8 cellular contexts compared by ENCODE assay signal in the genomic region with DNA sequence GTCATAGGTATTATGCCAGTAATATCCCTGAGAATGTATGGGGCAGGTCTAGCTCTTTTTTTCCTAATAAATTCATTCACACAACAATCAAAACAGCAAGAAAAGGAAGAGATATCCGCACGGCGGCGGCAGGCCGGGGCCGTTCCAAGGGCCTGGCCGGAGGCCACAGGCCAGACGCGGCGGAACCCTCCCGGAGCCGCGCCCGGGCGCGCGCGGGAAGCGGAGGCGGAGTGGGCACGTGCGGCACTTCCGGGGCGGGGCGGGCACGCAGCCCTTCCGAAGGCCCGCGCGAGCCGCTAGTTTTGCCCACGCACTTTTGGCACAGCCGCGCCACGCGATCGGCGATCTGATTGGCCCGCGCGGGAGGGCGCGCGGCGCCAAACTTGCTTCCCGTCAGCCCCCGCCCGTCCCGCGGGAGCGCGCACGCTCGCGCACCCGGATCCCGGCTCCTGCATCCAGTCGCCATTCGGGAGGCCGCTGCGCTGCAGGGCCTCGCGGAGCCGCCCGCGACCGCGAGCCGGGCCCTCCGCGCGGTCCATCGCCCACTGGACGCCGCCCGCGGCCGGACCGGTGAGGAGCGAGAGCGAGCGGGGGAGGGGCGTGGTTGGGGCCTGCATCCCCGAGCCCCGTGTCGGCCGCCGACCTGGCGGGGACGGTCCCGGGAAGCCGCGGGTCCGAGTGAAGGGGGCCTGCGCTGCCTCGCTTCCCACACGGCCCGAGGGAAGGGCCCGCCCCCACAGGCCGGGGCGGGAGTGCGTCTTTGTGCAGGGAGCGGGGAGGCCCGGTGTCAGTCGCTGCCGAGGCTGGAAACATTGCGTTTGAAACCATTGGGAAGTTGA. TPM values are rescaled to one million over a fixed set of nuclear protein-coding genes. Genes with fewer than 3 reads are reported as not detected.
DNase-seq lines count a peak whose midpoint lies in the region; ATAC-seq and TF ChIP-seq lines count a peak whose summit lies in the region.

A gene with protein sequence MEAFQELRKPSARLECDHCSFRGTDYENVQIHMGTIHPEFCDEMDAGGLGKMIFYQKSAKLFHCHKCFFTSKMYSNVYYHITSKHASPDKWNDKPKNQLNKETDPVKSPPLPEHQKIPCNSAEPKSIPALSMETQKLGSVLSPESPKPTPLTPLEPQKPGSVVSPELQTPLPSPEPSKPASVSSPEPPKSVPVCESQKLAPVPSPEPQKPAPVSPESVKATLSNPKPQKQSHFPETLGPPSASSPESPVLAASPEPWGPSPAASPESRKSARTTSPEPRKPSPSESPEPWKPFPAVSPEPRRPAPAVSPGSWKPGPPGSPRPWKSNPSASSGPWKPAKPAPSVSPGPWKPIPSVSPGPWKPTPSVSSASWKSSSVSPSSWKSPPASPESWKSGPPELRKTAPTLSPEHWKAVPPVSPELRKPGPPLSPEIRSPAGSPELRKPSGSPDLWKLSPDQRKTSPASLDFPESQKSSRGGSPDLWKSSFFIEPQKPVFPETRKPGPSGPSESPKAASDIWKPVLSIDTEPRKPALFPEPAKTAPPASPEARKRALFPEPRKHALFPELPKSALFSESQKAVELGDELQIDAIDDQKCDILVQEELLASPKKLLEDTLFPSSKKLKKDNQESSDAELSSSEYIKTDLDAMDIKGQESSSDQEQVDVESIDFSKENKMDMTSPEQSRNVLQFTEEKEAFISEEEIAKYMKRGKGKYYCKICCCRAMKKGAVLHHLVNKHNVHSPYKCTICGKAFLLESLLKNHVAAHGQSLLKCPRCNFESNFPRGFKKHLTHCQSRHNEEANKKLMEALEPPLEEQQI (plus strand): TSS at position 430 of the 839 bp plus-strand sequence. CDS start 9,340 bp downstream, outside the sequence.

- CTCF ChIA-PET in SK-N-SH (lab: Yijun Ruan, JAX): interaction anchor here (1.1 kb wide), 1 partner anchor 24 kb away, joined by 3 read pairs; no protein-coding TSS in a partner anchor

- H3K79me2 ChIP-seq in SK-N-SH (ENCODE audit: insufficient read depth): peaks cover 47% of the 10 kb centered on the region

- no peak for TF ChIP-seq RAD21 in SK-N-SH (IDR thresholded peaks at IDR 0.05; ENCODE audit: low read length)

- 0% methylated on average over 12 of the region's 107 CpGs for WGBS in SK-N-SH (ENCODE audit: low lambda C conversion rate)

- no peaks in the 10 kb centered on the region for H3K9me3 ChIP-seq in SK-N-SH

- H3K4me3 ChIP-seq in GM08714 (ENCODE audit: low read length): peak within 1 kb of the TSS; percentile 88
- peak within 1 kb of the TSS; percentile 87 for H3K4me3 ChIP-seq in NB4 (ENCODE audit: low read depth, low read length)
- peak within 1 kb of the TSS; percentile 74 to 85 for H3K4me3 ChIP-seq in SK-N-SH (ENCODE audit: low read depth in 2 of 2, low read length in 1 of 2)

- peaks cover 41% of the 10 kb centered on the region for H4K20me1 ChIP-seq in SK-N-SH (ENCODE audit: insufficient read depth)

- H3K27ac ChIP-seq in SK-N-SH (ENCODE audit: low read depth in 2 of 2, low read length in 1 of 2) (peak within 1 kb of the TSS; percentile 86 to 90), substantia nigra (ENCODE audit: low read depth, low read length, poor library complexity, severe bottlenecking) (peak within 1 kb of the TSS; percentile 86)

- TF ChIP-seq CTCF in NB4 (IDR thresholded peaks at IDR 0.05; ENCODE audit: low read depth, low read length) (no peak), SK-N-SH (IDR thresholded peaks at IDR 0.05) (no peak)

- H3K4me1 ChIP-seq in SK-N-SH (ENCODE audit: control insufficient read depth in 1 of 2, insufficient read depth in 2 of 2, low read depth in 1 of 2, low read length in 1 of 2): peaks cover 16 to 26% of the 10 kb centered on the region in 2 experiments; a peak in 3 of 4 replicates

- TF ChIP-seq POLR2A in NB4 (IDR thresholded peaks at IDR 0.05; ENCODE audit: extremely low read depth, insufficient read length): peak; percentile 95

- peak; percentile 99 for DNase-seq in NB4 (ENCODE audit: low read depth)
- DNase-seq in SK-N-SH: peak; percentile 99
- DNase-seq in activated naive CD4-positive, alpha-beta T cell treated with anti-CD3 and anti-CD28 coated beads, Interleukin-2, amount 50 U/mL, for 16 hours: peak; percentile 94
- peak; percentile 92 for DNase-seq in germinal center (ENCODE audit: low spot score)
- peak; percentile 75 for DNase-seq in non-pigmented ciliary epithelial cell (ENCODE audit: low read depth)
- peak; percentile 57 to 98 (median 89) for DNase-seq in substantia nigra (lab: John Stamatoyannopoulos, UW)

- H3F3A ChIP-seq in SK-N-SH (replicated peaks; ENCODE audit: insufficient read depth): peaks cover 31% of the 10 kb centered on the region

- peak within 1 kb of the TSS; percentile 95 for H3K4me2 ChIP-seq in SK-N-SH

- peak within 1 kb of the TSS; percentile 92 for H3K9ac ChIP-seq in SK-N-SH

- no peak for TF ChIP-seq EP300 in SK-N-SH (IDR thresholded peaks at IDR 0.05; ENCODE audit: borderline replicate concordance in 1 of 2, low read depth in 1 of 2, low read length in 1 of 2)

- H2AFZ ChIP-seq in SK-N-SH (ENCODE audit: low read depth): peak within 1 kb of the TSS; percentile 69

- POLR2A ChIA-PET in SK-N-SH (lab: Yijun Ruan, JAX): no interaction called here

- peak; percentile 88 for ATAC-seq in HG02571 (IDR thresholded peaks at IDR 0.05; ENCODE audit: unreplicated experiment)

- peaks cover 0 to 8% of the 10 kb centered on the region in 2 experiments for H3K36me3 ChIP-seq in SK-N-SH (replicated peaks in 1 of 2; ENCODE audit: control insufficient read depth in 1 of 2, insufficient read depth in 2 of 2, low read length in 1 of 2)

- H3K9me2 ChIP-seq in SK-N-SH: no peaks in the 10 kb centered on the region

- H3K27me3 ChIP-seq in SK-N-SH (ENCODE audit: insufficient read depth): no peaks in the 10 kb centered on the region

TF ChIP-seq in SK-N-SH, 30 proteins besides CTCF, POLR2A, EP300 and RAD21 (continues in another document):
- TF ChIP-seq JUND (IDR thresholded peaks at IDR 0.05) (no peak), GABPA (IDR thresholded peaks at IDR 0.05; ENCODE audit: low read depth) (peak; percentile 68), YY1 (IDR thresholded peaks at IDR 0.05; ENCODE audit: low read depth) (0 out of 2 replicates have a peak, but pooled peaks have one; percentile 41), SIN3A (IDR thresholded peaks at IDR 0.05; ENCODE audit: borderline replicate concordance, low read depth, low read length) (peak; percentile 91; the same call in 1 of the 2 replicates), FOXJ3 (CRISPR knock-in tag; IDR thresholded peaks at IDR 0.05) (no peak), FOXM1 (IDR thresholded peaks at IDR 0.05; ENCODE audit: low read depth) (peak; percentile 67; the same call in 1 of the 2 replicates), TAF1 (IDR thresholded peaks at IDR 0.05; ENCODE audit: borderline replicate concordance, low read depth, low read length) (peak; percentile 92), FOSL2 (IDR thresholded peaks at IDR 0.05; ENCODE audit: borderline replicate concordance, low read depth) (peak; percentile 4; the same call in 1 of the 2 replicates)
- TF ChIP-seq, protein P1, sequence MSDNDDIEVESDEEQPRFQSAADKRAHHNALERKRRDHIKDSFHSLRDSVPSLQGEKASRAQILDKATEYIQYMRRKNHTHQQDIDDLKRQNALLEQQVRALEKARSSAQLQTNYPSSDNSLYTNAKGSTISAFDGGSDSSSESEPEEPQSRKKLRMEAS (IDR thresholded peaks at IDR 0.05; ENCODE audit: low read depth): peak; percentile 82; the same call in 1 of the 2 replicates
- TF ChIP-seq, protein P2, sequence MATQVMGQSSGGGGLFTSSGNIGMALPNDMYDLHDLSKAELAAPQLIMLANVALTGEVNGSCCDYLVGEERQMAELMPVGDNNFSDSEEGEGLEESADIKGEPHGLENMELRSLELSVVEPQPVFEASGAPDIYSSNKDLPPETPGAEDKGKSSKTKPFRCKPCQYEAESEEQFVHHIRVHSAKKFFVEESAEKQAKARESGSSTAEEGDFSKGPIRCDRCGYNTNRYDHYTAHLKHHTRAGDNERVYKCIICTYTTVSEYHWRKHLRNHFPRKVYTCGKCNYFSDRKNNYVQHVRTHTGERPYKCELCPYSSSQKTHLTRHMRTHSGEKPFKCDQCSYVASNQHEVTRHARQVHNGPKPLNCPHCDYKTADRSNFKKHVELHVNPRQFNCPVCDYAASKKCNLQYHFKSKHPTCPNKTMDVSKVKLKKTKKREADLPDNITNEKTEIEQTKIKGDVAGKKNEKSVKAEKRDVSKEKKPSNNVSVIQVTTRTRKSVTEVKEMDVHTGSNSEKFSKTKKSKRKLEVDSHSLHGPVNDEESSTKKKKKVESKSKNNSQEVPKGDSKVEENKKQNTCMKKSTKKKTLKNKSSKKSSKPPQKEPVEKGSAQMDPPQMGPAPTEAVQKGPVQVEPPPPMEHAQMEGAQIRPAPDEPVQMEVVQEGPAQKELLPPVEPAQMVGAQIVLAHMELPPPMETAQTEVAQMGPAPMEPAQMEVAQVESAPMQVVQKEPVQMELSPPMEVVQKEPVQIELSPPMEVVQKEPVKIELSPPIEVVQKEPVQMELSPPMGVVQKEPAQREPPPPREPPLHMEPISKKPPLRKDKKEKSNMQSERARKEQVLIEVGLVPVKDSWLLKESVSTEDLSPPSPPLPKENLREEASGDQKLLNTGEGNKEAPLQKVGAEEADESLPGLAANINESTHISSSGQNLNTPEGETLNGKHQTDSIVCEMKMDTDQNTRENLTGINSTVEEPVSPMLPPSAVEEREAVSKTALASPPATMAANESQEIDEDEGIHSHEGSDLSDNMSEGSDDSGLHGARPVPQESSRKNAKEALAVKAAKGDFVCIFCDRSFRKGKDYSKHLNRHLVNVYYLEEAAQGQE (IDR thresholded peaks at IDR 0.05; ENCODE audit: low read depth, low read length): 0 out of 2 replicates have a peak, but pooled peaks have one; percentile 17
- TF ChIP-seq, protein P3, sequence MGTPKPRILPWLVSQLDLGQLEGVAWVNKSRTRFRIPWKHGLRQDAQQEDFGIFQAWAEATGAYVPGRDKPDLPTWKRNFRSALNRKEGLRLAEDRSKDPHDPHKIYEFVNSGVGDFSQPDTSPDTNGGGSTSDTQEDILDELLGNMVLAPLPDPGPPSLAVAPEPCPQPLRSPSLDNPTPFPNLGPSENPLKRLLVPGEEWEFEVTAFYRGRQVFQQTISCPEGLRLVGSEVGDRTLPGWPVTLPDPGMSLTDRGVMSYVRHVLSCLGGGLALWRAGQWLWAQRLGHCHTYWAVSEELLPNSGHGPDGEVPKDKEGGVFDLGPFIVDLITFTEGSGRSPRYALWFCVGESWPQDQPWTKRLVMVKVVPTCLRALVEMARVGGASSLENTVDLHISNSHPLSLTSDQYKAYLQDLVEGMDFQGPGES (IDR thresholded peaks at IDR 0.05; ENCODE audit: low read depth, low read length): no peak

RNA-seq across cellular contexts. Expression of the gene that starts here (rescaled TPM):
- polyA plus RNA-seq in SK-N-SH (2012; rRNA removed): 25.9 and 28.6 TPM in 2 replicates
- 29.3 and 29.4 TPM in 2 replicates for polyA plus RNA-seq in SK-N-SH (2012; cell fraction: cytosol; rRNA removed)
- polyA plus RNA-seq in SK-N-SH (2012; cell fraction: nucleus; rRNA removed): 13.8 and 14.7 TPM in 2 replicates

Comparison
In these comparisons a context has a peak if more than half of its experiments do, and no peak if none do; other contexts are left out.
1. Peak in every context shown above with its lines: DNase-seq, ATAC-seq, H3K4me3 ChIP-seq and H3K27ac ChIP-seq.